ENCODE assay signal across 10 cellular contexts in genomic region chr11:10122337-10123197, GRCh38.
A peak's percentile ranks its signal among the peaks of the same experiment; 100 is the strongest.
DNase-seq lines count a peak whose midpoint lies in the region; ATAC-seq and TF ChIP-seq lines count a peak whose summit lies in the region.
"Had no signal": no experiment of that assay in that cellular context is flagged by ENCODE, and none has a peak within 500 bp of the region (broad histone marks: within the 10 kb centered on the region; RNA-seq: fewer than 3 reads in every experiment).

No MANE protein-coding gene starts in this region.

- no peaks in the 10 kb centered on the region for H3K79me2 ChIP-seq in HCT116 (ENCODE audit: insufficient read depth, low read length)

- H2AFZ ChIP-seq in HCT116 (ENCODE audit: low read depth, low read length, poor library complexity, severe bottlenecking): no peak overlapping the region

- H3K36me3 ChIP-seq in HCT116 (ENCODE audit: control insufficient read depth in 1 of 2, insufficient read depth in 2 of 2, low read length in 2 of 2) (no peaks in the 10 kb centered on the region), ascending aorta (no peaks in the 10 kb centered on the region), left lung (no peaks in the 10 kb centered on the region)
- H3K36me3 ChIP-seq: BLaER1 treated with 17β-estradiol and CSF1 and Interleukin-3, amounts not matched to agents 10 nM and 100 nM had no signal

- H3K4me2 ChIP-seq in HCT116 (ENCODE audit: low read length): peak overlapping the region; percentile 64
- H3K4me2 ChIP-seq: BLaER1 treated with 17β-estradiol and CSF1 and Interleukin-3, amounts not matched to agents 10 nM and 100 nM had no signal

- TF ChIP-seq CTCF in HCT116 (IDR thresholded peaks at IDR 0.05 in 2 of 3, conservative IDR thresholded peaks at IDR 0.05 in 1 of 3; ENCODE audit: borderline replicate concordance in 1 of 3, insufficient read depth in 1 of 3, low read depth in 2 of 3, low read length in 2 of 3) (no peak), ascending aorta (IDR thresholded peaks at IDR 0.05) (no peak), left lung (IDR thresholded peaks at IDR 0.05) (no peak)

- DNase-seq in 8988T (peak; percentile 36), HCT116 (ENCODE audit: low read depth, low spot score) (peak; percentile 77), ascending aorta (ENCODE audit: low spot score in 2 of 2) (no peak), left lung (no peak), RPMI8226 (no peak), foreskin melanocyte (no peak)
- no peak for DNase-seq in stimulated activated CD4-positive, alpha-beta T cell treated with anti-CD3 and anti-CD28 coated beads, Interleukin-2, amount 100 ng/mL, for 24 hours
- no peak for DNase-seq in activated CD4-positive, alpha-beta T cell treated with anti-CD3 and anti-CD28 coated beads, Interleukin-2, amount 50 U/mL, for 1 hour
- DNase-seq: MM.1S had no signal

- H3K9me3 ChIP-seq in HCT116 (ENCODE audit: control insufficient read depth in 1 of 2, insufficient read depth in 1 of 2, low read depth in 1 of 2, low read length in 2 of 2) (no peaks in the 10 kb centered on the region), ascending aorta (no peaks in the 10 kb centered on the region), left lung (no peaks in the 10 kb centered on the region)
- H3K9me3 ChIP-seq: BLaER1 treated with 17β-estradiol and CSF1 and Interleukin-3, amounts not matched to agents 10 nM and 100 nM had no signal

- peak overlapping the region; percentile 21 for H3K9ac ChIP-seq in HCT116 (ENCODE audit: low read length)
- H3K9ac ChIP-seq: BLaER1 treated with 17β-estradiol and CSF1 and Interleukin-3, amounts not matched to agents 10 nM and 100 nM had no signal

- H3K4me3 ChIP-seq in HCT116 (replicated peaks in 1 of 2; ENCODE audit: low read depth in 1 of 2, low read length in 2 of 2) (peak overlapping the region in 1 of 2 experiments; percentile 26; a peak in 2 of 4 replicates), ascending aorta (no peak overlapping the region), left lung (no peak overlapping the region)
- H3K4me3 ChIP-seq: BLaER1 treated with 17β-estradiol and CSF1 and Interleukin-3, amounts not matched to agents 10 nM and 100 nM had no signal

- H3K27me3 ChIP-seq in HCT116 (ENCODE audit: insufficient read depth, low read length) (no peaks in the 10 kb centered on the region), ascending aorta (no peaks in the 10 kb centered on the region), left lung (no peaks in the 10 kb centered on the region)
- H3K27me3 ChIP-seq: BLaER1 treated with 17β-estradiol and CSF1 and Interleukin-3, amounts not matched to agents 10 nM and 100 nM had no signal

- intact Hi-C loops in HCT116 (cut with micrococcal nuclease) (no loop called here), ascending aorta (cut with DNase I) (no loop called here), left lung (cut with DNase I) (no loop called here)

- peak overlapping the region; percentile 44; the same call in 1 of the 2 replicates for H3K27ac ChIP-seq in HCT116 (ENCODE audit: low read depth, low read length)
- peak overlapping the region; percentile 5 to 17 for H3K27ac ChIP-seq in ascending aorta
- H3K27ac ChIP-seq in left lung: no peak overlapping the region
- H3K27ac ChIP-seq: BLaER1 treated with 17β-estradiol and CSF1 and Interleukin-3, amounts not matched to agents 10 nM and 100 nM had no signal

- peak; percentile 99 for ATAC-seq in HCT116
- ATAC-seq in left lung: peak; percentile 92

- TF ChIP-seq POLR2A in HCT116 (IDR thresholded peaks at IDR 0.05; ENCODE audit: borderline replicate concordance, extremely low read depth, insufficient read depth, insufficient read length): no peak

- CTCF ChIA-PET in HCT116 (lab: Charles Lee): interaction anchor here (1.2 to 1.4 kb wide), 2 partner anchors 244 to 260 kb away, joined by 4 read pairs; no protein-coding TSS in a partner anchor

- H3K9me2 ChIP-seq in HCT116 (ENCODE audit: insufficient read depth): no peaks in the 10 kb centered on the region; the same call in 1 of the 2 replicates

- RAD21 ChIA-PET in HCT116 (lab: Charles Lee; ENCODE audit: low non-redundant PET in 1 of 2, low total read pairs in 2 of 2, uncharacterized antibody in 2 of 2, unreplicated experiment in 2 of 2): no interaction called here

- no TSS peak for BruUV-seq in HCT116 (replicated peaks; lab: Mats Ljungman, UMichigan)

- POLR2A ChIA-PET in HCT116 (lab: Charles Lee): interaction anchor here (0.6 kb wide), 1 partner anchor 155 kb away, joined by 3 read pairs; no protein-coding TSS in a partner anchor

- H3K4me1 ChIP-seq in HCT116 (ENCODE audit: control insufficient read depth in 1 of 2, insufficient read depth in 2 of 2, low read length in 2 of 2) (peaks cover 12 to 20% of the 10 kb centered on the region in 2 experiments; a peak in 3 of 4 replicates), ascending aorta (peaks cover 0 to 39% of the 10 kb centered on the region in 2 donors), left lung (peaks cover 11 to 17% of the 10 kb centered on the region in 2 donors)

- no peak for TF ChIP-seq RAD21 in HCT116 (IDR thresholded peaks at IDR 0.05; ENCODE audit: low read depth)

- H4K20me1 ChIP-seq in HCT116 (ENCODE audit: insufficient read depth): no peaks in the 10 kb centered on the region

TF ChIP-seq in HCT116, 20 proteins besides CTCF, POLR2A, EP300 and RAD21:
- TF ChIP-seq JUND (IDR thresholded peaks at IDR 0.05): peak; percentile 78
- 0 out of 2 replicates have a peak, but pooled peaks have one; percentile 30 for TF ChIP-seq SRF (IDR thresholded peaks at IDR 0.05; ENCODE audit: low read depth)
- TF ChIP-seq FOSL1 (IDR thresholded peaks at IDR 0.05; ENCODE audit: low read depth): peak; percentile 78
- TF ChIP-seq EZH2 (IDR thresholded peaks at IDR 0.05): no peak
- no peak for TF ChIP-seq ZNF274 (IDR thresholded peaks at IDR 0.05; ENCODE audit: low read depth, low read length)
- no peak for TF ChIP-seq EGR1 (IDR thresholded peaks at IDR 0.05; ENCODE audit: low read depth)
- no peak for TF ChIP-seq EZH2phosphoT487 (IDR thresholded peaks at IDR 0.05; ENCODE audit: borderline replicate concordance)
- no peak for TF ChIP-seq ATF3 (IDR thresholded peaks at IDR 0.05)
- no peak for TF ChIP-seq TCF7L2 (IDR thresholded peaks at IDR 0.05; ENCODE audit: borderline replicate concordance, extremely low read depth, insufficient read depth, insufficient read length)
- no peak for TF ChIP-seq POLR2AphosphoS5 (IDR thresholded peaks at IDR 0.05; ENCODE audit: low read depth, low read length)
- TF ChIP-seq CBX3 (IDR thresholded peaks at IDR 0.05; ENCODE audit: low read depth): peak; percentile 72; the same call in 1 of the 2 replicates
- no peak for TF ChIP-seq YY1 (IDR thresholded peaks at IDR 0.05; ENCODE audit: extremely low read depth, insufficient replicate concordance, low read depth, low read length)
- TF ChIP-seq CEBPB (IDR thresholded peaks at IDR 0.05; ENCODE audit: low read depth): peak; percentile 42; the same call in 1 of the 2 replicates
- peak; percentile 41; the same call in 1 of the 2 replicates for TF ChIP-seq SIN3A (IDR thresholded peaks at IDR 0.05; ENCODE audit: low read depth)
- no peak for TF ChIP-seq REST (IDR thresholded peaks at IDR 0.05; ENCODE audit: low read depth)
- TF ChIP-seq ZBTB33 (IDR thresholded peaks at IDR 0.05; ENCODE audit: extremely low read depth, insufficient replicate concordance, low read length): no peak
- TF ChIP-seq SP1 (IDR thresholded peaks at IDR 0.05; ENCODE audit: low read depth): peak; percentile 48

Comparison
In these comparisons a context has a peak if more than half of its experiments do, and no peak if none do; other contexts are left out.
1. DNase-seq: peak in 8988T (single experiment) and HCT116 (single experiment); none in ascending aorta (0 of 2), left lung (0 of 2), RPMI8226 (single experiment), stimulated activated CD4-positive, alpha-beta T cell treated with anti-CD3 and anti-CD28 coated beads, Interleukin-2, amount 100 ng/mL, for 24 hours (0 of 2), foreskin melanocyte (single experiment) and activated CD4-positive, alpha-beta T cell treated with anti-CD3 and anti-CD28 coated beads, Interleukin-2, amount 50 U/mL, for 1 hour (single experiment).
2. H3K27ac ChIP-seq: peak in HCT116 (single experiment) and ascending aorta (2 of 2); none in left lung (0 of 2).